Comparison of ENCODE assay signal across 8 cellular contexts in the genomic region with DNA sequence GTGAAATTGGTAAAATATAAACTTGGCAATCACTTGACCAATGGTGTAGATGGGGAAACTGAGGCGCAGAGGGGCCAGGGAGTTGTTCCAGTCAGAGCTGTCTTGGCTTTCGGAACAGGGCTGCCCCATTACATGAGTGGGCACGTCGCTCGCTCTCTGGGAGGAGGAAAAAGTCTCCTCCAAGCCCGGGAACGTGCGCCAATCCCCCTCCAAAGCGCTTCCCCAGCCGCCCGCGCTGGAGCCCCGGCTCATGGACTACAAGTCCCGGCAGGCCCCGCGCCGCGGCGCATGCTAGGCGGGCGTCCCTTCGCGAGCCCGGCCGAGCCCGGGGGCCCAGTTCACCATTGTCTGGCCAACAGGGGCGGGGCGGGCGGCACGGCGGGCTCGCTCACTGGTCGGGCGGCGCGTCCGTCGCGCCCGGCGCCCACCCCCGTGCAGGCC. TPM values are rescaled to one million over a fixed set of nuclear protein-coding genes. Genes with fewer than 3 reads are reported as not detected.
DNase-seq lines count a peak whose midpoint lies in the region; ATAC-seq, FAIRE-seq and TF ChIP-seq lines count a peak whose summit lies in the region.

No MANE protein-coding gene starts in this region.

- TF ChIP-seq CTCF in right atrium auricular region (IDR thresholded peaks at IDR 0.05) = no peak

- no peaks in the 10 kb centered on the region for H3K36me3 ChIP-seq in right atrium auricular region
- no peaks in the 10 kb centered on the region for H3K36me3 ChIP-seq in urinary bladder (ENCODE audit: insufficient read depth)

- H3K4me1 ChIP-seq in right atrium auricular region (peaks cover 0 to 22% of the 10 kb centered on the region in 2 donors), urinary bladder (ENCODE audit: insufficient read depth) (no peaks in the 10 kb centered on the region)

- no peaks in the 10 kb centered on the region for H3K27me3 ChIP-seq in right atrium auricular region

- H3K27ac ChIP-seq in angular gyrus (ENCODE audit: low read depth, low read length) (peak overlapping the region; percentile 52), right atrium auricular region (peak overlapping the region; percentile 51 to 73), urinary bladder (ENCODE audit: low read depth) (peak overlapping the region; percentile 54)

- FAIRE-seq in GM12892 (lab: Jason Lieb, UNC) = peak; percentile 97

- no peak for TF ChIP-seq POLR2A in GM12892 (IDR thresholded peaks at IDR 0.05; ENCODE audit: low read depth, low read length)

- DNase-seq in GM12892 (ENCODE audit: insufficient read length) = peak; percentile 100
- peak; percentile 90 for DNase-seq in NCI-H1694 treated with DMSO at 0.1 percent for 48 hours (lab: John Stamatoyannopoulos, UW)
- peak; percentile 91 to 97 (median 95) for DNase-seq in T-helper 2 cell
- DNase-seq in right atrium auricular region (ENCODE audit: low spot score) = peak; percentile 97
- DNase-seq in pulmonary artery endothelial cell (ENCODE audit: low read depth, low spot score) = peak; percentile 75

- no peaks in the 10 kb centered on the region for H3K9me3 ChIP-seq in right atrium auricular region

- WGBS in urinary bladder = under 1% methylated on average over 42 of the region's 42 CpGs

- peak; percentile 85 for ATAC-seq in HG02884 (IDR thresholded peaks at IDR 0.05; ENCODE audit: unreplicated experiment)

- H3K4me3 ChIP-seq in right atrium auricular region = peak overlapping the region; percentile 25 to 46
- H3K4me3 ChIP-seq in urinary bladder (ENCODE audit: low read depth, low read length) = peak overlapping the region; percentile 90

RNA-seq across cellular contexts. Expression of gene LLGL1, which starts 0.3 kb away (rescaled TPM):
- 1.7 TPM for polyA plus RNA-seq in GM12892 (2012; ENCODE audit: missing spikeins)
- total RNA-seq in right atrium auricular region (10 to 100 TPM; 12.6 to 16.7 TPM), pulmonary artery endothelial cell (35.4 and 36.4 TPM in 2 replicates), urinary bladder (25.6 TPM)
- 24.5 TPM for polyA plus RNA-seq in urinary bladder

RNA-seq across cellular contexts. Expression of gene FLII, which starts 33.4 kb away (rescaled TPM):
- 76.8 TPM for polyA plus RNA-seq in GM12892 (2012; ENCODE audit: missing spikeins)
- total RNA-seq in right atrium auricular region (100 to 1,000 TPM; 232 to 306 TPM), pulmonary artery endothelial cell (515 and 631 TPM in 2 replicates), urinary bladder (87.2 TPM)
- polyA plus RNA-seq in urinary bladder = 249 TPM

RNA-seq across cellular contexts. Expression of gene MIEF2, which starts 35.3 kb away (rescaled TPM):
- polyA plus RNA-seq in GM12892 (2012; ENCODE audit: missing spikeins) = 3.1 TPM
- total RNA-seq in right atrium auricular region (10 to 100 TPM; 14.1 to 20.2 TPM), pulmonary artery endothelial cell (10.6 and 16.7 TPM in 2 replicates), urinary bladder (11.7 TPM)
- polyA plus RNA-seq in urinary bladder = 13.7 TPM

RNA-seq across cellular contexts. Expression of gene ALKBH5, which starts 41.5 kb away (rescaled TPM):
- 61.6 TPM for polyA plus RNA-seq in GM12892 (2012; ENCODE audit: missing spikeins)
- total RNA-seq in right atrium auricular region = 100 to 1,000 TPM; 177 to 193 TPM
- 97.3 and 132 TPM in 2 replicates for total RNA-seq in pulmonary artery endothelial cell
- total RNA-seq in urinary bladder = 62.6 TPM
- polyA plus RNA-seq in urinary bladder = 83.8 TPM

Comparison
In these comparisons a context has a peak if more than half of its experiments do, and no peak if none do; other contexts are left out.
1. Peak in every context shown above with its lines: DNase-seq, ATAC-seq, H3K4me3 ChIP-seq and H3K27ac ChIP-seq.